In genomic region chr7:88681682-88682081, GRCh38 we compare ENCODE assay signal across 33 cellular contexts.
"Had no signal": no experiment of that assay in that cellular context is flagged by ENCODE, and none has a peak within 500 bp of the region (broad histone marks: within the 10 kb centered on the region; RNA-seq: fewer than 3 reads in every experiment).

No MANE protein-coding gene starts in this region.

- FAIRE-seq: astrocyte, TTC549 had no signal

- H3K4me1 ChIP-seq: adrenal gland, body of pancreas, breast epithelium had no signal

- DNase-seq: activated B cell treated with CpG ODN at 0.5 μM for 24 hours; activated CD4-positive, alpha-beta memory T cell treated with anti-CD3 and anti-CD28 coated beads for 36 hours; activated CD4-positive, alpha-beta T cell treated with anti-CD3 and anti-CD28 coated beads for 4 hours; activated CD4-positive, alpha-beta T cell treated with anti-CD3 and anti-CD28 coated beads, Interleukin-2, amount 10 ng/mL, durations not matched to agents 24 days and 14 days; activated CD4-positive, alpha-beta T cell treated with anti-CD3 and anti-CD28 coated beads, Interleukin-2, amount 50 U/mL, for 1 hour; activated CD4-positive, alpha-beta T cell treated with anti-CD3 and anti-CD28 coated beads, Interleukin-2, amount 50 U/mL, for 4 hours; activated CD4-positive, CD25-positive, alpha-beta regulatory T cell treated with anti-CD3 and anti-CD28 coated beads, Interleukin-2, amount 50 U/mL, for 72 hours; activated CD8-positive, alpha-beta memory T cell treated with anti-CD3 and anti-CD28 coated beads, Interleukin-2, amount 50 U/mL, for 4 hours; activated CD8-positive, alpha-beta T cell treated with anti-CD3 and anti-CD28 coated beads for 36 hours; activated effector memory CD4-positive, alpha-beta T cell treated with anti-CD3 and anti-CD28 coated beads, Interleukin-2, amount 50 U/mL, for 16 hours; activated gamma-delta T cell treated with Interleukin-2 at 50 U/mL for 16 hours; activated naive CD4-positive, alpha-beta T cell; activated naive CD4-positive, alpha-beta T cell treated with anti-CD3 and anti-CD28 coated beads for 36 hours; activated naive CD4-positive, alpha-beta T cell treated with anti-CD3 and anti-CD28 coated beads, Interleukin-2, amount 50 U/mL, for 16 hours; activated naive CD8-positive, alpha-beta T cell treated with anti-CD3 and anti-CD28 coated beads for 36 hours; activated T-cell treated with anti-CD3 and anti-CD28 coated beads for 4 hours; activated T-cell treated with anti-CD3 and anti-CD28 coated beads, Interleukin-2, amount 50 U/mL, for 1 hour; activated T-cell treated with anti-CD3 and anti-CD28 coated beads, Interleukin-2, amount 50 U/mL, for 4 hours; activated T-cell treated with anti-CD3 and anti-CD28 coated beads, Interleukin-2, amount 50 U/mL, for 72 hours; adrenal gland; amniotic stem cell; aorta; body of pancreas; brain microvascular endothelial cell; central memory CD4-positive, alpha-beta T cell; T-helper 2 cell; T-helper 9 cell had no signal

- H3K9me3 ChIP-seq: adrenal gland, body of pancreas, breast epithelium had no signal

- H3K36me3 ChIP-seq: adrenal gland, brain microvascular endothelial cell, breast epithelium had no signal

- H3K27ac ChIP-seq: adrenal gland, body of pancreas, brain microvascular endothelial cell, breast epithelium, VCaP had no signal

- H3K27me3 ChIP-seq: adrenal gland, body of pancreas, brain microvascular endothelial cell, breast epithelium had no signal

- ATAC-seq: activated CD8-positive, alpha-beta T cell treated with anti-CD3 and anti-CD28 coated beads for 36 hours; activated naive CD4-positive, alpha-beta T cell treated with anti-CD3 and anti-CD28 coated beads, Interleukin-2, amount 50 U/mL, for 72 hours; activated T-cell treated with anti-CD3 and anti-CD28 coated beads, Interleukin-2, amount 50 U/mL, for 4 hours; activated T-cell treated with anti-CD3 and anti-CD28 coated beads, Interleukin-2, amount 50 U/mL, for 72 hours; activated T-helper 17 cell treated with anti-CD3 and anti-CD28 coated beads, Interleukin-2, amount 50 U/mL, for 72 hours; body of pancreas had no signal

- H3K4me3 ChIP-seq: adrenal gland, body of pancreas, breast epithelium had no signal
